In genomic region chr2:150127271-150127990, GRCh38 we compare ENCODE assay signal across 1 cellular context.
TF ChIP-seq lines count a peak whose summit lies in the region.

No MANE protein-coding gene starts in this region.

TF ChIP-seq in IMR-90, 13 proteins besides CTCF, POLR2A, EP300 and RAD21:
- TF ChIP-seq MAFK (IDR thresholded peaks at IDR 0.05; ENCODE audit: low read depth, low read length) = no peak
- TF ChIP-seq MXI1 (IDR thresholded peaks at IDR 0.05; ENCODE audit: borderline replicate concordance, low read depth, low read length) = no peak
- TF ChIP-seq FOS (IDR thresholded peaks at IDR 0.05; ENCODE audit: low read depth, low read length) = no peak
- TF ChIP-seq NFE2L2 (IDR thresholded peaks at IDR 0.05; ENCODE audit: low read depth, low read length) = no peak
- TF ChIP-seq USF2 (IDR thresholded peaks at IDR 0.05; ENCODE audit: low read depth, low read length) = no peak
- TF ChIP-seq RCOR1 (IDR thresholded peaks at IDR 0.05; ENCODE audit: insufficient replicate concordance, low read length) = no peak
- TF ChIP-seq RFX5 (IDR thresholded peaks at IDR 0.05; ENCODE audit: low read depth, low read length) = no peak
- TF ChIP-seq CHD1 (IDR thresholded peaks at IDR 0.05; ENCODE audit: low read depth, low read length) = no peak
- no peak for TF ChIP-seq MAZ (IDR thresholded peaks at IDR 0.05; ENCODE audit: borderline replicate concordance, low read depth, low read length)
- TF ChIP-seq ELK1 (IDR thresholded peaks at IDR 0.05; ENCODE audit: borderline replicate concordance, low read depth, low read length) = no peak
- no peak for TF ChIP-seq BHLHE40 (IDR thresholded peaks at IDR 0.05; ENCODE audit: low read depth, low read length)
- no peak for TF ChIP-seq CEBPB (IDR thresholded peaks at IDR 0.05; ENCODE audit: low read depth, low read length)
- TF ChIP-seq SMC3 (IDR thresholded peaks at IDR 0.05; ENCODE audit: low read depth, low read length) = no peak
